19 cellular contexts compared by ENCODE assay signal in the genomic region with DNA sequence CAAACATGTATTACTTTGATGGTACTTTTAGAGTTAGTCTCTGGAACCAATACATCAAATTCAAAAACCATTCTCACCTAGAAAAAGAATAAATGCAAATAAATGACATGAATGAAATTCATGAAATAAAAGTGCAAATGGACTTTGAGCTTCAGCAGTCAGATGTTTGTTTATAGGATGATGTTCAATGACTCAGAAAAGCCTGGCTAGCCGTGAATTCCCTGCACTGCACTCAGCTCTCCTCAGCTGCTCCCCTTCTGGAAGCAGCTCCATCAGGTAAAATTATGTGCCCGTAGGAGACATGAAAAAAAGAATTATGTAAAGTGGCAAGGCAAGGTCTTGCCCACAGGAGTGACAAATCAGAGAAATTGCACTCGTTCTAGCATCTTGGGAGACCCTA.
DNase-seq lines count a peak whose midpoint lies in the region; ATAC-seq and TF ChIP-seq lines count a peak whose summit lies in the region.
"Had no signal": no experiment of that assay in that cellular context is flagged by ENCODE, and none has a peak within 500 bp of the region (broad histone marks: within the 10 kb centered on the region; RNA-seq: fewer than 3 reads in every experiment).

No MANE protein-coding gene starts in this region.

- H3K4me3 Mint-ChIP-seq in CD4-positive, alpha-beta T cell: no peak overlapping the region
- H3K4me3 Mint-ChIP-seq: activated CD4-positive, alpha-beta T cell treated with anti-CD3 and anti-CD28 coated beads, Interleukin-2, amount 10 ng/mL, durations not matched to agents 7 days and 5 days; B cell; IgD-negative memory B cell had no signal

- H3K27ac ChIP-seq in CD4-positive, alpha-beta T cell (ENCODE audit: low read depth, low read length): no peak overlapping the region
- H3K27ac ChIP-seq: parathyroid adenoma, Peyer's patch had no signal

- H3K27me3 ChIP-seq in kidney epithelial cell (ENCODE audit: control insufficient read depth, insufficient read depth, low read length): no peaks in the 10 kb centered on the region
- no peaks in the 10 kb centered on the region for H3K27me3 ChIP-seq in CD4-positive, alpha-beta T cell (ENCODE audit: control insufficient read depth, insufficient read depth, low read length)
- H3K27me3 ChIP-seq: Peyer's patch had no signal

- CTCF ChIA-PET in CD4-positive, alpha-beta T cell (lab: Charles Lee): no interaction called here

- ATAC-seq in HG02571 (IDR thresholded peaks at IDR 0.05; ENCODE audit: unreplicated experiment) (no peak), HG02973 (IDR thresholded peaks at IDR 0.05; ENCODE audit: unreplicated experiment) (no peak)
- ATAC-seq in CD4-positive, alpha-beta T cell (ENCODE audit: poor library complexity): no peak
- ATAC-seq: GM12878 had no signal

- no peaks in the 10 kb centered on the region for H3K36me3 ChIP-seq in kidney epithelial cell (ENCODE audit: control insufficient read depth, insufficient read depth, low read length)
- H3K36me3 ChIP-seq: Peyer's patch had no signal

- no peaks in the 10 kb centered on the region for H3K4me1 Mint-ChIP-seq in CD4-positive, alpha-beta T cell (ENCODE audit: low read depth)
- H3K4me1 Mint-ChIP-seq: activated CD4-positive, alpha-beta T cell treated with anti-CD3 and anti-CD28 coated beads, Interleukin-2, amount 10 ng/mL, durations not matched to agents 7 days and 5 days; B cell; IgD-negative memory B cell had no signal

- H3K9me3 Mint-ChIP-seq in CD4-positive, alpha-beta T cell: peaks cover 11% of the 10 kb centered on the region
- H3K9me3 Mint-ChIP-seq: activated CD4-positive, alpha-beta T cell treated with anti-CD3 and anti-CD28 coated beads, Interleukin-2, amount 10 ng/mL, durations not matched to agents 7 days and 5 days had no signal

- intact Hi-C loops in lower leg skin (cut with DNase I; ENCODE audit: low total_unique reads): no loop called here
- intact Hi-C loops in CD4-positive, alpha-beta T cell (cut with DNase I, micrococcal nuclease): no loop called here

- no peak for TF ChIP-seq POLR2A in lower leg skin (IDR thresholded peaks at IDR 0.05)

- DNase-seq in AG08396 (ENCODE audit: low spot score) (peak; percentile 28), HT1080 (ENCODE audit: low read depth) (peak; percentile 48), astrocyte of the hippocampus (ENCODE audit: low read depth, low spot score) (peak; percentile 76), kidney epithelial cell (ENCODE audit: low read depth) (peak; percentile 38), lower leg skin (ENCODE audit: low spot score in 2 of 2) (no peak)
- no peak for DNase-seq in CD4-positive, alpha-beta T cell
- DNase-seq: activated CD4-positive, alpha-beta T cell treated with anti-CD3 and anti-CD28 coated beads, Interleukin-2, amount 10 ng/mL, durations not matched to agents 7 days and 5 days; activated T-cell treated with anti-CD3 and anti-CD28 coated beads, Interleukin-2, amount 50 U/mL, for 48 hours; DND-41; foreskin melanocyte; NCI-H1417; NCI-H510A; Peyer's patch had no signal

- H3K4me3 ChIP-seq in kidney epithelial cell (ENCODE audit: low read depth, low read length) (no peak overlapping the region), lower leg skin (ENCODE audit: low read depth, poor library complexity, severe bottlenecking) (no peak overlapping the region)
- H3K4me3 ChIP-seq: GM12878, Peyer's patch had no signal

- POLR2A ChIA-PET in CD4-positive, alpha-beta T cell (lab: Charles Lee): no interaction called here

- WGBS in lower leg skin, 2 donors: 66 to 70% methylated on average over 3 of the region's 3 CpGs

- H3K27ac Mint-ChIP-seq in CD4-positive, alpha-beta T cell: no peak overlapping the region
- H3K27ac Mint-ChIP-seq: activated CD4-positive, alpha-beta T cell treated with anti-CD3 and anti-CD28 coated beads, Interleukin-2, amount 10 ng/mL, durations not matched to agents 7 days and 5 days; B cell; IgD-negative memory B cell had no signal

- H3K9me3 ChIP-seq in CD4-positive, alpha-beta T cell (ENCODE audit: control insufficient read depth, low read length): no peaks in the 10 kb centered on the region
- H3K9me3 ChIP-seq: Peyer's patch had no signal

- TF ChIP-seq CTCF in kidney epithelial cell (IDR thresholded peaks at IDR 0.05; ENCODE audit: insufficient read depth, low read length, poor library complexity, severe bottlenecking) (no peak), lower leg skin (IDR thresholded peaks at IDR 0.05) (no peak)
- no peak for TF ChIP-seq CTCF in CD4-positive, alpha-beta T cell (IDR thresholded peaks at IDR 0.05)

- H3K36me3 Mint-ChIP-seq in CD4-positive, alpha-beta T cell (ENCODE audit: low read depth): no peaks in the 10 kb centered on the region
- H3K36me3 Mint-ChIP-seq: IgD-negative memory B cell had no signal

- no peaks in the 10 kb centered on the region for H3K27me3 Mint-ChIP-seq in CD4-positive, alpha-beta T cell
- H3K27me3 Mint-ChIP-seq: activated CD4-positive, alpha-beta T cell treated with anti-CD3 and anti-CD28 coated beads, Interleukin-2, amount 10 ng/mL, durations not matched to agents 7 days and 5 days; B cell; IgD-negative memory B cell had no signal

Comparison
In these comparisons a context has a peak if more than half of its experiments do, and no peak if none do; other contexts are left out.
1. DNase-seq: peak in AG08396 (single experiment), HT1080 (single experiment), astrocyte of the hippocampus (single experiment) and kidney epithelial cell (single experiment); none in lower leg skin (0 of 2) and CD4-positive, alpha-beta T cell (0 of 10).